23 cellular contexts compared by ENCODE assay signal in genomic region chr9:38443597-38443996, GRCh38. TPM values are rescaled to one million over a fixed set of nuclear protein-coding genes. Genes with fewer than 3 reads are reported as not detected.
A peak's percentile ranks its signal among the peaks of the same experiment; 100 is the strongest.
DNase-seq lines count a peak whose midpoint lies in the region; ATAC-seq, FAIRE-seq and TF ChIP-seq lines count a peak whose summit lies in the region.
"Had no signal": no experiment of that assay in that cellular context is flagged by ENCODE, and none has a peak within 500 bp of the region (broad histone marks: within the 10 kb centered on the region; RNA-seq: fewer than 3 reads in every experiment).

No MANE protein-coding gene starts in this region.

- H3K9ac ChIP-seq in IMR-90 (ENCODE audit: low read depth, low read length), result no peak overlapping the region
- H3K9ac ChIP-seq: BLaER1 had no signal

- no peak overlapping the region for H2BK15ac ChIP-seq in IMR-90 (ENCODE audit: low read depth, low read length)

- H4K91ac ChIP-seq in IMR-90 (ENCODE audit: insufficient read depth, low read depth, low read length), result no peak overlapping the region

- H3K9me3 ChIP-seq in IMR-90 (ENCODE audit: control insufficient read depth, insufficient read depth, low read length) (no peaks in the 10 kb centered on the region), suprapubic skin (no peaks in the 10 kb centered on the region)
- H3K9me3 ChIP-seq: BLaER1, SJSA1 had no signal

- H3K4ac ChIP-seq in IMR-90 (ENCODE audit: low read depth, low read length), result no peak overlapping the region

- no peak for TF ChIP-seq RAD21 in IMR-90 (IDR thresholded peaks at IDR 0.05; ENCODE audit: low read length)

- H4K5ac ChIP-seq in IMR-90 (ENCODE audit: low read depth, low read length), result no peak overlapping the region

- DNase-seq in Daoy (ENCODE audit: low read depth), result peak; percentile 17
- DNase-seq in IMR-90, result no peak
- DNase-seq in bronchial epithelial cell (ENCODE audit: low read depth), result peak; percentile 73
- DNase-seq in kidney tubule cell (ENCODE audit: low spot score), result peak; percentile 5
- no peak for DNase-seq in caudate nucleus (lab: John Stamatoyannopoulos, UW)
- no peak for DNase-seq in C1 segment of cervical spinal cord (lab: John Stamatoyannopoulos, UW)
- DNase-seq in suprapubic skin (ENCODE audit: low spot score in 2 of 2), result no peak
- DNase-seq: Calu3; CD8-positive, alpha-beta T cell; Kasumi-1; MM.1S; NCI-H1092 treated with DMSO at 0.1 percent for 48 hours; NCI-H1694; NCI-H2107; NCI-H510A treated with DMSO at 0.1 percent for 48 hours; NCI-H774; OCI-M1; SW 1271 had no signal

- H3K18ac ChIP-seq in IMR-90 (ENCODE audit: low read depth, low read length), result no peak overlapping the region

- FAIRE-seq in bronchial epithelial cell (lab: Jason Lieb, UNC), result no peak
- FAIRE-seq: G401.6, H54 had no signal

- H3K4me2 ChIP-seq in IMR-90 (ENCODE audit: low read depth, low read length), result no peak overlapping the region
- H3K4me2 ChIP-seq: BLaER1 had no signal

- ATAC-seq in IMR-90 (ENCODE audit: low read depth) (peak; percentile 32), GM21619 (IDR thresholded peaks at IDR 0.05; ENCODE audit: unreplicated experiment) (no peak)
- ATAC-seq: CD8-positive, alpha-beta T cell had no signal

- TF ChIP-seq POLR2A in IMR-90 (IDR thresholded peaks at IDR 0.05; ENCODE audit: low read depth, low read length) (no peak), suprapubic skin (IDR thresholded peaks at IDR 0.05) (no peak)

- dilution Hi-C loops in IMR-90 (cut with HindIII; ENCODE audit: low sequenced_read_pairs, unreplicated experiment), result no loop called here

- H2BK20ac ChIP-seq in IMR-90 (ENCODE audit: low read depth, low read length), result no peak overlapping the region

- no peak overlapping the region for H2AK5ac ChIP-seq in IMR-90 (ENCODE audit: low read depth, low read length)

- TF ChIP-seq EP300 in suprapubic skin (IDR thresholded peaks at IDR 0.05), result no peak

- no peak overlapping the region for H3K56ac ChIP-seq in IMR-90 (ENCODE audit: extremely low read depth, insufficient read depth, low read length)

- no peak overlapping the region for H3K27ac ChIP-seq in IMR-90 (ENCODE audit: insufficient read depth, low read length)
- H3K27ac ChIP-seq in caudate nucleus (ENCODE audit: low read depth, low read length), result no peak overlapping the region
- H3K27ac ChIP-seq in suprapubic skin, result no peak overlapping the region
- H3K27ac ChIP-seq: BLaER1, SJSA1 had no signal

- BruUV-seq in IMR-90 (replicated peaks; lab: Mats Ljungman, UMichigan), result no TSS peak

- H4K20me1 ChIP-seq in IMR-90 (ENCODE audit: insufficient read depth, low read length), result no peaks in the 10 kb centered on the region
- H4K20me1 ChIP-seq: BLaER1 had no signal

- no peak overlapping the region for H4K8ac ChIP-seq in IMR-90 (ENCODE audit: low read depth in 2 of 2, low read length in 2 of 2)

- H2BK5ac ChIP-seq in IMR-90 (ENCODE audit: low read depth, low read length, poor library complexity, severe bottlenecking), result peak overlapping the region; percentile 10

- H3K9me1 ChIP-seq in IMR-90 (ENCODE audit: insufficient read depth, low read length), result 0 out of 2 replicates have a peak, but pooled peaks cover 8% of the 10 kb centered on the region

- no peak for TF ChIP-seq CTCF in IMR-90 (conservative IDR thresholded peaks at IDR 0.05; ENCODE audit: low read depth, low read length)
- no peak for TF ChIP-seq CTCF in bronchial epithelial cell (IDR thresholded peaks at IDR 0.05; ENCODE audit: insufficient read depth, low read length, severe bottlenecking)
- no peak for TF ChIP-seq CTCF in suprapubic skin (IDR thresholded peaks at IDR 0.05)

- no peak overlapping the region for H3K4me3 ChIP-seq in IMR-90 (ENCODE audit: insufficient read depth, low read depth, low read length)
- H3K4me3 ChIP-seq in bronchial epithelial cell (ENCODE audit: low read depth, low read length), result no peak overlapping the region
- H3K4me3 ChIP-seq in suprapubic skin, result no peak overlapping the region
- H3K4me3 ChIP-seq: BLaER1, SJSA1 had no signal

- no peak overlapping the region for H2AK9ac ChIP-seq in IMR-90 (replicated peaks; ENCODE audit: low read depth, low read length, poor library complexity)

- in situ Hi-C loops in IMR-90 (cut with MboI; ENCODE audit: low sequenced_read_pairs), result no loop called here

- H3K23ac ChIP-seq in IMR-90 (ENCODE audit: low read depth, low read length), result no peak overlapping the region

- no CpG with 5 or more reads among the region's 2 CpGs for WGBS in IMR-90 (ENCODE audit: extremely low coverage in 2 of 2, insufficient read length in 1 of 2), 2 experiments
- 55% methylated on average over 2 of the region's 2 CpGs for WGBS in suprapubic skin

- H3K36me3 ChIP-seq in IMR-90 (ENCODE audit: control insufficient read depth, insufficient read depth, low read length) (no peaks in the 10 kb centered on the region), bronchial epithelial cell (ENCODE audit: control insufficient read depth, insufficient read depth, low read length) (no peaks in the 10 kb centered on the region), suprapubic skin (no peaks in the 10 kb centered on the region)
- H3K36me3 ChIP-seq: BLaER1, SJSA1 had no signal

- intact Hi-C loops in IMR-90 (cut with micrococcal nuclease), result no loop called here

- CTCF ChIA-PET in IMR-90 (lab: Yijun Ruan, JAX), result no interaction called here

- H3K27me3 ChIP-seq in IMR-90 (ENCODE audit: control insufficient read depth, insufficient read depth, low read length) (no peaks in the 10 kb centered on the region; the same call in 1 of the 2 replicates), bronchial epithelial cell (ENCODE audit: control insufficient read depth, insufficient read depth, low read length) (no peaks in the 10 kb centered on the region), suprapubic skin (peaks cover 10% of the 10 kb centered on the region)
- H3K27me3 ChIP-seq: BLaER1, SJSA1 had no signal

- no peak overlapping the region for H2BK120ac ChIP-seq in IMR-90 (ENCODE audit: low read depth, low read length)

- POLR2A ChIA-PET in IMR-90 (lab: Charles Lee; ENCODE audit: unreplicated experiment), result no interaction called here

- no peak overlapping the region for H3K14ac ChIP-seq in IMR-90 (replicated peaks; ENCODE audit: low read depth, low read length)

- no peaks in the 10 kb centered on the region for H3K79me1 ChIP-seq in IMR-90 (ENCODE audit: low read depth in 1 of 2, low read length in 2 of 2)

- H3K4me1 ChIP-seq in IMR-90 (ENCODE audit: control insufficient read depth, insufficient read depth, low read length), result peaks cover 2% of the 10 kb centered on the region; the same call in 1 of the 2 replicates
- no peaks in the 10 kb centered on the region for H3K4me1 ChIP-seq in suprapubic skin
- H3K4me1 ChIP-seq: BLaER1 had no signal

- no peak overlapping the region for H2AFZ ChIP-seq in IMR-90 (replicated peaks; ENCODE audit: low read length, poor library complexity)

TF ChIP-seq in IMR-90, 13 proteins besides CTCF, POLR2A, EP300 and RAD21:
- TF ChIP-seq FOS (IDR thresholded peaks at IDR 0.05; ENCODE audit: low read depth, low read length) (no peak), MXI1 (IDR thresholded peaks at IDR 0.05; ENCODE audit: borderline replicate concordance, low read depth, low read length) (no peak), RFX5 (IDR thresholded peaks at IDR 0.05; ENCODE audit: low read depth, low read length) (no peak), BHLHE40 (IDR thresholded peaks at IDR 0.05; ENCODE audit: low read depth, low read length) (no peak), CHD1 (IDR thresholded peaks at IDR 0.05; ENCODE audit: low read depth, low read length) (no peak), MAZ (IDR thresholded peaks at IDR 0.05; ENCODE audit: borderline replicate concordance, low read depth, low read length) (no peak), NFE2L2 (IDR thresholded peaks at IDR 0.05; ENCODE audit: low read depth, low read length) (no peak), MAFK (IDR thresholded peaks at IDR 0.05; ENCODE audit: low read depth, low read length) (no peak)

RNA-seq across cellular contexts. Expression of gene IGFBPL1, which starts 19.3 kb away (rescaled TPM):
- 28.8 and 29.9 TPM in 2 replicates for total RNA-seq in Daoy (2014; rRNA removed; shearing (Covaris generic))
- total RNA-seq in IMR-90 (2012; rRNA removed) (under 0.01 TPM in 1 of 2 replicates, not detected in the other), bronchial epithelial cell (not detected in 2 replicates), suprapubic skin (not detected)
- polyA plus RNA-seq in IMR-90 (2012; rRNA removed), result not detected in 2 replicates
- polyA plus RNA-seq in IMR-90 (2012; cell fraction: cytosol; rRNA removed), result not detected in 2 replicates
- not detected in 2 replicates for polyA plus RNA-seq in IMR-90 (2012; cell fraction: nucleus; rRNA removed; ENCODE audit: low replicate concordance)
- total RNA-seq: CD8-positive, alpha-beta T cell had no signal

RNA-seq across cellular contexts. Expression of gene ALDH1B1, which starts 51.1 kb away (rescaled TPM):
- 23.9 and 28.8 TPM in 2 replicates for total RNA-seq in Daoy (2014; rRNA removed; shearing (Covaris generic))
- total RNA-seq in IMR-90 (2012; rRNA removed) (37.2 and 37.6 TPM in 2 replicates), bronchial epithelial cell (4.6 and 11.1 TPM in 2 replicates), suprapubic skin (1 to 10 TPM; 2.2 to 4.3 (median 3.4) TPM)
- polyA plus RNA-seq in IMR-90 (2012; rRNA removed), result 27.2 and 29.6 TPM in 2 replicates
- 17.3 and 24.3 TPM in 2 replicates for polyA plus RNA-seq in IMR-90 (2012; cell fraction: cytosol; rRNA removed)
- 8.2 and 8.4 TPM in 2 replicates for polyA plus RNA-seq in IMR-90 (2012; cell fraction: nucleus; rRNA removed; ENCODE audit: low replicate concordance)

Comparison
In these comparisons a context has a peak if more than half of its experiments do, and no peak if none do; other contexts are left out.
1. DNase-seq: peak in Daoy (single experiment), bronchial epithelial cell (single experiment) and kidney tubule cell (single experiment); none in IMR-90 (single experiment), caudate nucleus (0 of 61), C1 segment of cervical spinal cord (0 of 14) and suprapubic skin (0 of 2).
2. RNA of gene IGFBPL1, which starts 19.3 kb away (total RNA-seq): 28.8 to 29.9 TPM in Daoy; under 0.01 TPM in IMR-90, not detected in bronchial epithelial cell and not detected in suprapubic skin; every median in the first group is over 10 times any median in the second.